Comparison of ENCODE assay signal across 38 cellular contexts in the genomic region with DNA sequence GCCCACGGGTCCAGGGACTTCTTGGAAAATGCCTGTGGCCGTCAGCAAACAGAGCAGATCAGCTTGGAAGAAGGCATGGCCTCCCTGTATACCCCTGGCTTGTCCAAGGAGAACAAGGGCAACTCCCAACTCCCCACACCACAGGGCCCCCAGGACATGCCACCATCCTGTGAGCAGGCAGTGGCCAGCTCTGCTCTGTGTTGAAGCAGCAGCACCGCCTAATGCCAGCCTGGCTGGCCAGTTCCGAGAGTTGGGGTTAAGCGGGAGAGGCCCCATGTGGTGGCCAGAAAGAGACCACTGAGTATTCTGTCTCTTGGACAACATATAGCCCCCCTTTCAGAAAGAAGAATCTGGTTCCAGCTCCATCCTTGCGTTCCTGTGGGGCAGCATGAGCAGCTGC.
"Had no signal": no experiment of that assay in that cellular context is flagged by ENCODE, and none has a peak within 500 bp of the region (broad histone marks: within the 10 kb centered on the region; RNA-seq: fewer than 3 reads in every experiment).

No MANE protein-coding gene starts in this region.

- H3K27ac ChIP-seq: ascending aorta, cardiac muscle cell, VCaP had no signal

- H3K27ac Mint-ChIP-seq: activated B cell treated with CpG ODN at 0.5 μM for 24 hours; activated CD4-positive, alpha-beta memory T cell treated with anti-CD3 and anti-CD28 coated beads for 36 hours; activated CD4-positive, alpha-beta T cell treated with anti-CD3 and anti-CD28 coated beads, Interleukin-2, amount 10 ng/mL, durations not matched to agents 24 days and 14 days; activated CD8-positive, alpha-beta T cell treated with anti-CD3 and anti-CD28 coated beads for 36 hours; activated naive CD4-positive, alpha-beta T cell treated with anti-CD3 and anti-CD28 coated beads, Interleukin-2, amount 10 ng/mL, durations not matched to agents 7 days and 5 days; activated naive CD4-positive, alpha-beta T cell treated with anti-CD3 and anti-CD28 coated beads, Interleukin-2, amount 50 U/mL, for 24 hours; activated naive CD8-positive, alpha-beta T cell; activated naive CD8-positive, alpha-beta T cell treated with anti-CD3 and anti-CD28 coated beads, Interleukin-2, amount 10 ng/mL, durations not matched to agents 7 days and 5 days; activated naive CD8-positive, alpha-beta T cell treated with anti-CD3 and anti-CD28 coated beads, Interleukin-2, amount 50 U/mL, for 24 hours; activated T-cell treated with anti-CD3 and anti-CD28 coated beads, Interleukin-2, amount 50 U/mL, for 72 hours; activated T-helper 1 cell treated with anti-CD3 and anti-CD28 coated beads, Interleukin-12 subunit alpha, Interleukin-12 subunit beta, Interleukin-2, Interleukin-4 antibody, amounts not matched to agents 30 ng/mL and 10 ng/mL and 1 ng/mL, durations not matched to agents 14 hours and 24 hours and 36 hours; activated T-helper 2 cell treated with anti-CD3 and anti-CD28 coated beads, Interferon-gamma antibody, Interleukin-2, Interleukin-4, amounts not matched to agents 10 μg/mL and 5 μg/mL and 100 μg/mL, durations not matched to agents 14 hours and 24 hours and 36 hours; T-helper 1 cell treated with Interleukin-12 subunit alpha and Interleukin-12 subunit beta and Interleukin-4 antibody, amounts not matched to agents 30 μg/mL and 1 μg/mL, for 36 hours; T-helper 2 cell treated with Interferon-gamma antibody and Interleukin-4, amounts not matched to agents 5 μg/mL and 100 μg/mL, for 36 hours had no signal

- H3K4me3 ChIP-seq: ascending aorta, cardiac muscle cell had no signal

- H3K4me1 Mint-ChIP-seq: activated B cell treated with CpG ODN at 0.5 μM for 24 hours; activated CD4-positive, alpha-beta T cell treated with anti-CD3 and anti-CD28 coated beads, Interleukin-2, amount 10 ng/mL, durations not matched to agents 24 days and 14 days; activated naive CD4-positive, alpha-beta T cell treated with anti-CD3 and anti-CD28 coated beads, Interleukin-2, amount 10 ng/mL, durations not matched to agents 7 days and 5 days; activated naive CD4-positive, alpha-beta T cell treated with anti-CD3 and anti-CD28 coated beads, Interleukin-2, amount 50 U/mL, for 24 hours; activated naive CD8-positive, alpha-beta T cell treated with anti-CD3 and anti-CD28 coated beads, Interleukin-2, amount 10 ng/mL, durations not matched to agents 7 days and 5 days; activated naive CD8-positive, alpha-beta T cell treated with anti-CD3 and anti-CD28 coated beads, Interleukin-2, amount 50 U/mL, for 24 hours; central memory CD8-positive, alpha-beta T cell had no signal

- H3K36me3 ChIP-seq: ascending aorta, cardiac muscle cell had no signal

- DNase-seq: activated B cell treated with CpG ODN at 0.5 μM for 24 hours; activated CD4-positive, alpha-beta memory T cell treated with anti-CD3 and anti-CD28 coated beads for 36 hours; activated CD4-positive, alpha-beta T cell treated with anti-CD3 and anti-CD28 coated beads for 4 hours; activated CD4-positive, alpha-beta T cell treated with anti-CD3 and anti-CD28 coated beads, Interleukin-2, amount 10 ng/mL, durations not matched to agents 24 days and 14 days; activated CD4-positive, alpha-beta T cell treated with anti-CD3 and anti-CD28 coated beads, Interleukin-2, amount 50 U/mL, for 1 hour; activated CD4-positive, alpha-beta T cell treated with anti-CD3 and anti-CD28 coated beads, Interleukin-2, amount 50 U/mL, for 4 hours; activated CD4-positive, CD25-positive, alpha-beta regulatory T cell treated with anti-CD3 and anti-CD28 coated beads, Interleukin-2, amount 50 U/mL, for 72 hours; activated CD8-positive, alpha-beta memory T cell treated with anti-CD3 and anti-CD28 coated beads, Interleukin-2, amount 50 U/mL, for 4 hours; activated CD8-positive, alpha-beta T cell treated with anti-CD3 and anti-CD28 coated beads for 36 hours; activated effector memory CD4-positive, alpha-beta T cell treated with Interleukin-2 at 50 U/mL for 16 hours; activated gamma-delta T cell; activated naive CD4-positive, alpha-beta T cell treated with anti-CD3 and anti-CD28 coated beads, Interleukin-2, amount 10 ng/mL, durations not matched to agents 7 days and 5 days; activated naive CD4-positive, alpha-beta T cell treated with Interleukin-2 at 50 U/mL for 16 hours; activated naive CD8-positive, alpha-beta T cell treated with anti-CD3 and anti-CD28 coated beads, Interleukin-2, amount 10 ng/mL, durations not matched to agents 7 days and 5 days; activated naive CD8-positive, alpha-beta T cell treated with anti-CD3 and anti-CD28 coated beads, Interleukin-2, amount 50 U/mL, for 24 hours; activated T-cell treated with anti-CD3 and anti-CD28 coated beads for 4 hours; activated T-cell treated with anti-CD3 and anti-CD28 coated beads, Interleukin-2, amount 50 U/mL, for 1 hour; activated T-cell treated with anti-CD3 and anti-CD28 coated beads, Interleukin-2, amount 50 U/mL, for 4 hours; activated T-cell treated with anti-CD3 and anti-CD28 coated beads, Interleukin-2, amount 50 U/mL, for 72 hours; amygdala; anterior cingulate cortex; caudate nucleus; cerebellar nuclear complex; T-helper 1 cell; T-helper 2 cell; T-helper 9 cell had no signal

- H3K27me3 Mint-ChIP-seq: activated naive CD4-positive, alpha-beta T cell treated with anti-CD3 and anti-CD28 coated beads, Interleukin-2, amount 50 U/mL, for 24 hours; activated naive CD8-positive, alpha-beta T cell; brain; central memory CD8-positive, alpha-beta T cell had no signal

- FAIRE-seq: TTC549 had no signal

- H3K4me1 ChIP-seq: ascending aorta had no signal

- H3K9me3 Mint-ChIP-seq: activated B cell treated with CpG ODN at 0.5 μM for 24 hours; activated CD4-positive, alpha-beta memory T cell treated with anti-CD3 and anti-CD28 coated beads for 36 hours; activated CD4-positive, alpha-beta T cell treated with anti-CD3 and anti-CD28 coated beads, Interleukin-2, amount 10 ng/mL, durations not matched to agents 24 days and 14 days; activated CD8-positive, alpha-beta T cell treated with anti-CD3 and anti-CD28 coated beads for 36 hours; activated naive CD4-positive, alpha-beta T cell treated with anti-CD3 and anti-CD28 coated beads, Interleukin-2, amount 10 ng/mL, durations not matched to agents 7 days and 5 days; activated naive CD4-positive, alpha-beta T cell treated with anti-CD3 and anti-CD28 coated beads, Interleukin-2, amount 50 U/mL, for 24 hours; activated naive CD8-positive, alpha-beta T cell treated with anti-CD3 and anti-CD28 coated beads, Interleukin-2, amount 10 ng/mL, durations not matched to agents 7 days and 5 days; activated naive CD8-positive, alpha-beta T cell treated with anti-CD3 and anti-CD28 coated beads, Interleukin-2, amount 50 U/mL, for 24 hours; activated T-cell treated with anti-CD3 and anti-CD28 coated beads, Interleukin-2, amount 50 U/mL, for 4 hours; activated T-cell treated with anti-CD3 and anti-CD28 coated beads, Interleukin-2, amount 50 U/mL, for 72 hours; activated T-helper 1 cell treated with anti-CD3 and anti-CD28 coated beads, Interleukin-12 subunit alpha, Interleukin-12 subunit beta, Interleukin-2, Interleukin-4 antibody, amounts not matched to agents 30 ng/mL and 10 ng/mL and 1 ng/mL, durations not matched to agents 14 hours and 24 hours and 36 hours; activated T-helper 2 cell treated with anti-CD3 and anti-CD28 coated beads, Interferon-gamma antibody, Interleukin-2, Interleukin-4, amounts not matched to agents 10 μg/mL and 5 μg/mL and 100 μg/mL, durations not matched to agents 14 hours and 24 hours and 36 hours; central memory CD8-positive, alpha-beta T cell; T-helper 1 cell treated with Interleukin-12 subunit alpha and Interleukin-12 subunit beta and Interleukin-4 antibody, amounts not matched to agents 30 μg/mL and 1 μg/mL, for 36 hours; T-helper 2 cell treated with Interferon-gamma antibody and Interleukin-4, amounts not matched to agents 5 μg/mL and 100 μg/mL, for 36 hours had no signal

- H3K27me3 ChIP-seq: ascending aorta, cardiac muscle cell had no signal

- H3K36me3 Mint-ChIP-seq: activated CD4-positive, alpha-beta memory T cell treated with anti-CD3 and anti-CD28 coated beads for 36 hours; activated naive CD4-positive, alpha-beta T cell treated with anti-CD3 and anti-CD28 coated beads, Interleukin-2, amount 10 ng/mL, durations not matched to agents 7 days and 5 days; activated naive CD4-positive, alpha-beta T cell treated with anti-CD3 and anti-CD28 coated beads, Interleukin-2, amount 50 U/mL, for 24 hours; activated naive CD8-positive, alpha-beta T cell; activated naive CD8-positive, alpha-beta T cell treated with anti-CD3 and anti-CD28 coated beads, Interleukin-2, amount 10 ng/mL, durations not matched to agents 7 days and 5 days; brain had no signal

- ATAC-seq: activated CD8-positive, alpha-beta T cell treated with anti-CD3 and anti-CD28 coated beads for 36 hours; activated naive CD8-positive, alpha-beta T cell treated with anti-CD3 and anti-CD28 coated beads, Interleukin-2, amount 50 U/mL, for 24 hours; activated T-cell treated with anti-CD3 and anti-CD28 coated beads, Interleukin-2, amount 50 U/mL, for 4 hours; activated T-cell treated with anti-CD3 and anti-CD28 coated beads, Interleukin-2, amount 50 U/mL, for 72 hours had no signal

- H3K9me3 ChIP-seq: ascending aorta had no signal

- H3K4me3 Mint-ChIP-seq: activated B cell treated with CpG ODN at 0.5 μM for 24 hours; activated CD4-positive, alpha-beta memory T cell treated with anti-CD3 and anti-CD28 coated beads for 36 hours; activated CD4-positive, alpha-beta T cell treated with anti-CD3 and anti-CD28 coated beads, Interleukin-2, amount 10 ng/mL, durations not matched to agents 24 days and 14 days; activated CD8-positive, alpha-beta T cell treated with anti-CD3 and anti-CD28 coated beads for 36 hours; activated naive CD4-positive, alpha-beta T cell treated with anti-CD3 and anti-CD28 coated beads, Interleukin-2, amount 10 ng/mL, durations not matched to agents 7 days and 5 days; activated naive CD4-positive, alpha-beta T cell treated with anti-CD3 and anti-CD28 coated beads, Interleukin-2, amount 50 U/mL, for 24 hours; activated naive CD8-positive, alpha-beta T cell; activated naive CD8-positive, alpha-beta T cell treated with anti-CD3 and anti-CD28 coated beads, Interleukin-2, amount 10 ng/mL, durations not matched to agents 7 days and 5 days; activated naive CD8-positive, alpha-beta T cell treated with anti-CD3 and anti-CD28 coated beads, Interleukin-2, amount 50 U/mL, for 24 hours; activated T-cell treated with anti-CD3 and anti-CD28 coated beads, Interleukin-2, amount 50 U/mL, for 4 hours; activated T-cell treated with anti-CD3 and anti-CD28 coated beads, Interleukin-2, amount 50 U/mL, for 72 hours; activated T-helper 1 cell treated with anti-CD3 and anti-CD28 coated beads, Interleukin-12 subunit alpha, Interleukin-12 subunit beta, Interleukin-2, Interleukin-4 antibody, amounts not matched to agents 30 ng/mL and 10 ng/mL and 1 ng/mL, durations not matched to agents 14 hours and 24 hours and 36 hours; brain; central memory CD8-positive, alpha-beta T cell; T-helper 1 cell treated with Interleukin-12 subunit alpha and Interleukin-12 subunit beta and Interleukin-4 antibody, amounts not matched to agents 30 μg/mL and 1 μg/mL, for 36 hours; T-helper 2 cell treated with Interferon-gamma antibody and Interleukin-4, amounts not matched to agents 5 μg/mL and 100 μg/mL, for 36 hours had no signal
